Comparison of ENCODE assay signal across 1 cellular context in genomic region chr5:90345684-90346083, GRCh38.
TF ChIP-seq lines count a peak whose summit lies in the region.

No MANE protein-coding gene starts in this region.

TF ChIP-seq in GM23338, 12 proteins besides CTCF, POLR2A, EP300 and RAD21 (continued from another document):
- TF ChIP-seq ZNF462 (CRISPR knock-in tag; IDR thresholded peaks at IDR 0.05), result no peak
- no peak for TF ChIP-seq STAT1 (IDR thresholded peaks at IDR 0.05; ENCODE audit: unreplicated experiment)
- no peak for TF ChIP-seq EZH2 (IDR thresholded peaks at IDR 0.05; ENCODE audit: low read depth, unreplicated experiment)
- no peak for TF ChIP-seq POLR2AphosphoS5 (IDR thresholded peaks at IDR 0.05; ENCODE audit: low read depth)
- no peak for TF ChIP-seq EZH2phosphoT487 (IDR thresholded peaks at IDR 0.05; ENCODE audit: unreplicated experiment)
- no peak for TF ChIP-seq JUNB (IDR thresholded peaks at IDR 0.05; ENCODE audit: unreplicated experiment)
